ENCODE assay signal across 19 cellular contexts in genomic region chr3:147397155-147397888, GRCh38. TPM values are rescaled to one million over a fixed set of nuclear protein-coding genes. Genes with fewer than 3 reads are reported as not detected.
A peak's percentile ranks its signal among the peaks of the same experiment; 100 is the strongest.
DNase-seq lines count a peak whose midpoint lies in the region; ATAC-seq and TF ChIP-seq lines count a peak whose summit lies in the region.
"Had no signal": no experiment of that assay in that cellular context is flagged by ENCODE, and none has a peak within 500 bp of the region (broad histone marks: within the 10 kb centered on the region; RNA-seq: fewer than 3 reads in every experiment).

No MANE protein-coding gene starts in this region.

- no peak overlapping the region for H3K27ac ChIP-seq in tibial nerve
- H3K27ac ChIP-seq: HL-60, suprapubic skin had no signal

- TF ChIP-seq POLR2A in tibial nerve (IDR thresholded peaks at IDR 0.05), result no peak

- no peak for ATAC-seq in stimulated activated naive B cell treated with anti-CD40 and anti-IgM and Interleukin-4, amounts not matched to agents 10 μg/mL and 1 μg/mL and 100 μg/mL, for 72 hours (replicated peaks)

- CTCF ChIA-PET in activated CD4-positive, alpha-beta T cell treated with anti-CD3 and anti-CD28 coated beads, Interleukin-2, amount 10 ng/mL, durations not matched to agents 7 days and 5 days (lab: Charles Lee), result interaction anchor here (0.5 kb wide), 1 partner anchor 718 kb away, joined by 3 read pairs; no protein-coding TSS in a partner anchor

- no peaks in the 10 kb centered on the region for H3K9me3 Mint-ChIP-seq in activated CD4-positive, alpha-beta T cell treated with anti-CD3 and anti-CD28 coated beads, Interleukin-2, amount 10 ng/mL, durations not matched to agents 7 days and 5 days
- peaks cover 8 to 9% of the 10 kb centered on the region in 2 donors for H3K9me3 Mint-ChIP-seq in stimulated activated naive B cell treated with anti-CD40 and anti-IgM and Interleukin-4, amounts not matched to agents 10 μg/mL and 1 μg/mL and 100 μg/mL, for 72 hours

- peaks cover 3% of the 10 kb centered on the region for H3K36me3 Mint-ChIP-seq in activated CD4-positive, alpha-beta T cell treated with anti-CD3 and anti-CD28 coated beads, Interleukin-2, amount 10 ng/mL, durations not matched to agents 7 days and 5 days (ENCODE audit: low read depth)
- H3K36me3 Mint-ChIP-seq in stimulated activated naive B cell treated with anti-CD40 and anti-IgM and Interleukin-4, amounts not matched to agents 10 μg/mL and 1 μg/mL and 100 μg/mL, for 72 hours, result peaks cover 3 to 13% of the 10 kb centered on the region in 2 donors

- H3K36me3 ChIP-seq in tibial nerve, result no peaks in the 10 kb centered on the region
- H3K36me3 ChIP-seq: suprapubic skin had no signal

- WGBS in tibial nerve, 2 donors, result 6 to 7% methylated on average over 34 to 35 of the region's 35 CpGs

- H3K4me3 Mint-ChIP-seq in activated CD4-positive, alpha-beta T cell treated with anti-CD3 and anti-CD28 coated beads, Interleukin-2, amount 10 ng/mL, durations not matched to agents 7 days and 5 days, result peak overlapping the region; percentile 13
- H3K4me3 Mint-ChIP-seq in stimulated activated naive B cell treated with anti-CD40 and anti-IgM and Interleukin-4, amounts not matched to agents 10 μg/mL and 1 μg/mL and 100 μg/mL, for 72 hours, result peak overlapping the region in 1 of 2 donors; percentile 10
- H3K4me3 Mint-ChIP-seq: activated naive CD4-positive, alpha-beta T cell treated with anti-CD3 and anti-CD28 coated beads for 36 hours; dendritic cell treated with granulocyte-macrophage colony-stimulating factor and Interleukin-4, amounts not matched to agents 40 ng/mL and 50 ng/mL, for 4 days had no signal

- POLR2A ChIA-PET in activated CD4-positive, alpha-beta T cell treated with anti-CD3 and anti-CD28 coated beads, Interleukin-2, amount 10 ng/mL, durations not matched to agents 7 days and 5 days (lab: Charles Lee), result no interaction called here

- no peak for TF ChIP-seq CTCF in tibial nerve (IDR thresholded peaks at IDR 0.05)

- no peak for TF ChIP-seq EP300 in tibial nerve (IDR thresholded peaks at IDR 0.05)

- H3K27me3 ChIP-seq in tibial nerve, result peaks cover 0 to 100% of the 10 kb centered on the region in 2 donors

- H3K4me1 Mint-ChIP-seq in activated CD4-positive, alpha-beta T cell treated with anti-CD3 and anti-CD28 coated beads, Interleukin-2, amount 10 ng/mL, durations not matched to agents 7 days and 5 days, result peaks cover 2% of the 10 kb centered on the region
- H3K4me1 Mint-ChIP-seq in stimulated activated naive B cell treated with anti-CD40 and anti-IgM and Interleukin-4, amounts not matched to agents 10 μg/mL and 1 μg/mL and 100 μg/mL, for 72 hours, result peaks cover 12 to 13% of the 10 kb centered on the region in 2 donors

- no peak overlapping the region for H3K27ac Mint-ChIP-seq in activated CD4-positive, alpha-beta T cell treated with anti-CD3 and anti-CD28 coated beads, Interleukin-2, amount 10 ng/mL, durations not matched to agents 7 days and 5 days
- H3K27ac Mint-ChIP-seq in stimulated activated naive B cell treated with anti-CD40 and anti-IgM and Interleukin-4, amounts not matched to agents 10 μg/mL and 1 μg/mL and 100 μg/mL, for 72 hours, result peak overlapping the region; percentile 85
- H3K27ac Mint-ChIP-seq: activated naive CD4-positive, alpha-beta T cell treated with anti-CD3 and anti-CD28 coated beads for 36 hours; dendritic cell treated with granulocyte-macrophage colony-stimulating factor and Interleukin-4, amounts not matched to agents 40 ng/mL and 50 ng/mL, for 4 days had no signal

- H3K9me3 ChIP-seq in tibial nerve, result no peaks in the 10 kb centered on the region
- H3K9me3 ChIP-seq: suprapubic skin had no signal

- H3K4me3 ChIP-seq in tibial nerve, result peak overlapping the region in 1 of 4 donors; percentile 3
- H3K4me3 ChIP-seq: suprapubic skin had no signal

- peaks cover 57% of the 10 kb centered on the region for H3K27me3 Mint-ChIP-seq in activated CD4-positive, alpha-beta T cell treated with anti-CD3 and anti-CD28 coated beads, Interleukin-2, amount 10 ng/mL, durations not matched to agents 7 days and 5 days
- peaks cover 63 to 95% of the 10 kb centered on the region in 2 donors for H3K27me3 Mint-ChIP-seq in stimulated activated naive B cell treated with anti-CD40 and anti-IgM and Interleukin-4, amounts not matched to agents 10 μg/mL and 1 μg/mL and 100 μg/mL, for 72 hours

- DNase-seq in activated CD4-positive, alpha-beta T cell treated with anti-CD3 and anti-CD28 coated beads, Interleukin-2, amount 10 ng/mL, durations not matched to agents 7 days and 5 days, result no peak
- DNase-seq in activated CD4-positive, alpha-beta T cell treated with anti-CD3 and anti-CD28 coated beads, Interleukin-2, amount 50 U/mL, for 1 hour, result no peak
- DNase-seq in cerebellar nuclear complex (lab: John Stamatoyannopoulos, UW), result peak; percentile 68 to 88
- DNase-seq in iPS-NIHi7 (ENCODE audit: extremely low spot score), result peak; percentile 53
- no peak for DNase-seq in stimulated activated naive B cell treated with anti-CD40 and anti-IgM and Interleukin-4, amounts not matched to agents 10 μg/mL and 1 μg/mL and 100 μg/mL, for 72 hours
- no peak for DNase-seq in pons (ENCODE audit: low spot score)
- DNase-seq in tibial nerve (ENCODE audit: low spot score in 2 of 2), result no peak
- no peak for DNase-seq in NCI-H2171 (lab: John Stamatoyannopoulos, UW)
- DNase-seq: activated naive CD4-positive, alpha-beta T cell treated with anti-CD3 and anti-CD28 coated beads for 36 hours; naive B cell; NCI-H2029 treated with DMSO at 0.1 percent for 48 hours; SHP77; T-helper 9 cell had no signal

- H3K4me1 ChIP-seq in tibial nerve, result peaks cover 0 to 52% (median 23%) of the 10 kb centered on the region in 4 donors

RNA-seq across cellular contexts. Expression of gene ZIC4, which starts 9.0 kb away (rescaled TPM):
- total RNA-seq in activated CD4-positive, alpha-beta T cell treated with anti-CD3 and anti-CD28 coated beads, Interleukin-2, amount 10 ng/mL, durations not matched to agents 7 days and 5 days, result not detected
- under 1 TPM in 1 of 4 donors, not detected in 3; 0.21 TPM for total RNA-seq in tibial nerve
- total RNA-seq: activated CD8-positive, alpha-beta memory T cell treated with anti-CD3 and anti-CD28 coated beads for 36 hours; activated naive CD4-positive, alpha-beta T cell treated with anti-CD3 and anti-CD28 coated beads for 36 hours; fibroblast of villous mesenchyme; kidney epithelial cell; suprapubic skin had no signal

RNA-seq across cellular contexts. Expression of gene ZIC1, which starts 11.8 kb away (rescaled TPM):
- not detected for total RNA-seq in activated CD4-positive, alpha-beta T cell treated with anti-CD3 and anti-CD28 coated beads, Interleukin-2, amount 10 ng/mL, durations not matched to agents 7 days and 5 days
- not detected for total RNA-seq in tibial nerve
- total RNA-seq: activated CD8-positive, alpha-beta memory T cell treated with anti-CD3 and anti-CD28 coated beads for 36 hours; activated naive CD4-positive, alpha-beta T cell treated with anti-CD3 and anti-CD28 coated beads for 36 hours; fibroblast of villous mesenchyme; kidney epithelial cell had no signal

Comparison
In these comparisons a context has a peak if more than half of its experiments do, and no peak if none do; other contexts are left out.
1. DNase-seq: peak in cerebellar nuclear complex (2 of 2) and iPS-NIHi7 (single experiment); none in activated CD4-positive, alpha-beta T cell treated with anti-CD3 and anti-CD28 coated beads, Interleukin-2, amount 10 ng/mL, durations not matched to agents 7 days and 5 days (single experiment), activated CD4-positive, alpha-beta T cell treated with anti-CD3 and anti-CD28 coated beads, Interleukin-2, amount 50 U/mL, for 1 hour (single experiment), stimulated activated naive B cell treated with anti-CD40 and anti-IgM and Interleukin-4, amounts not matched to agents 10 μg/mL and 1 μg/mL and 100 μg/mL, for 72 hours (single experiment), pons (single experiment), tibial nerve (0 of 2) and NCI-H2171 (single experiment).